10 cellular contexts compared by ENCODE assay signal in genomic region chr17:10127819-10128375, GRCh38.
DNase-seq lines count a peak whose midpoint lies in the region; ATAC-seq and TF ChIP-seq lines count a peak whose summit lies in the region.
"Had no signal": no experiment of that assay in that cellular context is flagged by ENCODE, and none has a peak within 500 bp of the region (broad histone marks: within the 10 kb centered on the region; RNA-seq: fewer than 3 reads in every experiment).

No MANE protein-coding gene starts in this region.

- H3K4me1 ChIP-seq in ascending aorta (no peaks in the 10 kb centered on the region), right cardiac atrium (ENCODE audit: control insufficient read depth, insufficient read depth, low read length) (peaks cover 14% of the 10 kb centered on the region), sigmoid colon (peaks cover 0 to 30% (median 14%) of the 10 kb centered on the region in 4 donors)

- H3K4me3 ChIP-seq in ascending aorta (no peak overlapping the region), right cardiac atrium (ENCODE audit: low read length) (no peak overlapping the region), sigmoid colon (no peak overlapping the region)

- peak; percentile 93 to 94 for ATAC-seq in right cardiac atrium

- intact Hi-C loops in ascending aorta (cut with DNase I) (no loop called here), right cardiac atrium (cut with DNase I) (loop anchor here in 3 of 4 donors (10.0 kb wide), 2 partner anchors 67 to 93 kb away; partner anchors contain the start of gene GAS7 (in 1 of the 3)), sigmoid colon (cut with DNase I) (loop anchor here (5.0 kb wide), 1 partner anchor 91 kb away; no protein-coding TSS in a partner anchor)

- no peak overlapping the region for H3K27ac Mint-ChIP-seq in activated naive CD4-positive, alpha-beta T cell treated with anti-CD3 and anti-CD28 coated beads, Interleukin-2, amount 10 ng/mL, durations not matched to agents 7 days and 5 days

- peaks cover 8% of the 10 kb centered on the region for H3K9me3 Mint-ChIP-seq in activated naive CD4-positive, alpha-beta T cell treated with anti-CD3 and anti-CD28 coated beads, Interleukin-2, amount 10 ng/mL, durations not matched to agents 7 days and 5 days

- H3K27me3 Mint-ChIP-seq in activated naive CD4-positive, alpha-beta T cell treated with anti-CD3 and anti-CD28 coated beads, Interleukin-2, amount 10 ng/mL, durations not matched to agents 7 days and 5 days: peaks cover 3% of the 10 kb centered on the region

- H3K4me1 Mint-ChIP-seq in activated naive CD4-positive, alpha-beta T cell treated with anti-CD3 and anti-CD28 coated beads, Interleukin-2, amount 10 ng/mL, durations not matched to agents 7 days and 5 days: peaks cover 21% of the 10 kb centered on the region

- TF ChIP-seq CTCF in ascending aorta (IDR thresholded peaks at IDR 0.05) (no peak), sigmoid colon (IDR thresholded peaks at IDR 0.05) (no peak)

- H3K4me3 Mint-ChIP-seq in activated naive CD4-positive, alpha-beta T cell treated with anti-CD3 and anti-CD28 coated beads, Interleukin-2, amount 10 ng/mL, durations not matched to agents 7 days and 5 days: no peak overlapping the region

- no peak for TF ChIP-seq EP300 in sigmoid colon (IDR thresholded peaks at IDR 0.05)

- H3K36me3 ChIP-seq in ascending aorta: no peaks in the 10 kb centered on the region
- H3K36me3 ChIP-seq in sigmoid colon: no peaks in the 10 kb centered on the region

- CTCF ChIA-PET in activated naive CD4-positive, alpha-beta T cell treated with anti-CD3 and anti-CD28 coated beads, Interleukin-2, amount 10 ng/mL, durations not matched to agents 7 days and 5 days (lab: Charles Lee): no interaction called here

- 33% methylated on average over 17 of the region's 17 CpGs for WGBS in right cardiac atrium
- 54 to 64% methylated on average over 17 of the region's 17 CpGs for WGBS in sigmoid colon, 2 donors

- peak overlapping the region; percentile 28 to 57 for H3K27ac ChIP-seq in ascending aorta
- H3K27ac ChIP-seq in right cardiac atrium (ENCODE audit: low read length): peak overlapping the region; percentile 49
- peak overlapping the region; percentile 63 to 81 (median 74) for H3K27ac ChIP-seq in sigmoid colon

- peak; percentile 91 for DNase-seq in ELF-1 (ENCODE audit: low read depth, low spot score)
- DNase-seq in ascending aorta (ENCODE audit: low spot score in 2 of 2): peak; percentile 32 to 86
- DNase-seq in right cardiac atrium: peak; percentile 91 to 97 (median 95)
- DNase-seq in sigmoid colon: peak; percentile 94
- DNase-seq in NCI-H187 treated with DMSO at 0.1 percent for 48 hours (lab: John Stamatoyannopoulos, UW): no peak
- no peak for DNase-seq in putamen (ENCODE audit: low spot score)
- DNase-seq in stimulated activated naive CD4-positive, alpha-beta T cell treated with Interleukin-2 at 50 U/mL for 16 hours (lab: John Stamatoyannopoulos, UW): no peak
- no peak for DNase-seq in activated naive CD4-positive, alpha-beta T cell treated with anti-CD3 and anti-CD28 coated beads, Interleukin-2, amount 10 ng/mL, durations not matched to agents 7 days and 5 days
- DNase-seq: effector CD4-positive, alpha-beta T cell; stimulated activated CD4-positive, alpha-beta T cell treated with anti-CD3 and anti-CD28 coated beads, Interleukin-2, amount 100 ng/mL, for 48 hours had no signal

- no peaks in the 10 kb centered on the region for H3K9me3 ChIP-seq in ascending aorta
- no peaks in the 10 kb centered on the region for H3K9me3 ChIP-seq in right cardiac atrium (ENCODE audit: control insufficient read depth, low read length)
- H3K9me3 ChIP-seq in sigmoid colon: no peaks in the 10 kb centered on the region

- H3K27me3 ChIP-seq in ascending aorta (no peaks in the 10 kb centered on the region), right cardiac atrium (ENCODE audit: control insufficient read depth, insufficient read depth) (no peaks in the 10 kb centered on the region), sigmoid colon (no peaks in the 10 kb centered on the region)

- TF ChIP-seq POLR2A in sigmoid colon (IDR thresholded peaks at IDR 0.05): no peak

- no peaks in the 10 kb centered on the region for H3K36me3 Mint-ChIP-seq in activated naive CD4-positive, alpha-beta T cell treated with anti-CD3 and anti-CD28 coated beads, Interleukin-2, amount 10 ng/mL, durations not matched to agents 7 days and 5 days

Comparison
In these comparisons a context has a peak if more than half of its experiments do, and no peak if none do; other contexts are left out.
1. DNase-seq: peak in ELF-1 (single experiment), ascending aorta (2 of 2), right cardiac atrium (3 of 3) and sigmoid colon (single experiment); none in NCI-H187 treated with DMSO at 0.1 percent for 48 hours (single experiment), putamen (single experiment), stimulated activated naive CD4-positive, alpha-beta T cell treated with Interleukin-2 at 50 U/mL for 16 hours (single experiment) and activated naive CD4-positive, alpha-beta T cell treated with anti-CD3 and anti-CD28 coated beads, Interleukin-2, amount 10 ng/mL, durations not matched to agents 7 days and 5 days (single experiment).
2. Peak in every context shown above with its lines, with median percentiles within 50 percentile points of each other: H3K27ac ChIP-seq.